8 cellular contexts compared by ENCODE assay signal in the genomic region with DNA sequence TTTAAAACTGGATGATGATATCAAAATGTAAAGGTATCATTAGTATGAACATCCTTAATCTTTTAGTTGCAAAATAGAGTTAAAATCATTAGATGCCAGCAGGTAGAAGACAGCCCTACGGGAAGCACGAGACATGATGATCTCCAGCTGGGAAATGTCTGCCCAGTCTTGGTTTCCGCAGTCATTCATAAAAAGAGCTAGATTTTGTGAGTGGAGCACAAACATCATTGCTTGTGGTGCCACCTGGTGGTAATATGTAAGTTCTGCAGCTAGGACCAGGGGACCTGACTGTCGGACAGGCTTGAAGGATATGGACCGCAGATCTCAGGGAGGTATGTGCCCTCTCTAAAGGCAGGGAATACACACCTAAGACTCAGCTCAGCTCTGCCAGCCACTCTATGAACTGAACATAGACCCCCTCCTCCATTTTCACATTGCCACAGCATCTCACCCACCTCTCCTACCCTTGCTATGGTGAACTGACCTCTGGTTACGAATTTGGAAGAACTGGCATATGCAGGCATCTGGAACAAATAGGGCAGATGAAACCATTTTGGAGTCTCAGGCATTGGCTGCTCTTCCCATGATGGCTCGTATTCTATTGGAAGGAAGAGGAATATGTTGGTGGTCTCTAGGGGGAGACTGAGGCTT. TPM values are rescaled to one million over a fixed set of nuclear protein-coding genes. Genes with fewer than 3 reads are reported as not detected.
DNase-seq lines count a peak whose midpoint lies in the region; ATAC-seq and TF ChIP-seq lines count a peak whose summit lies in the region.

No MANE protein-coding gene starts in this region.

- peak in 1 of 3 donors; percentile 63 for TF ChIP-seq CTCF in lower leg skin (IDR thresholded peaks at IDR 0.05)

- ATAC-seq in HG03521 (IDR thresholded peaks at IDR 0.05; ENCODE audit: unreplicated experiment), result peak; percentile 50

- intact Hi-C loops in lower leg skin (cut with DNase I; ENCODE audit: low total_unique reads), result loop anchor here (10.0 kb wide), 3 partner anchors 188 to 428 kb away; no protein-coding TSS in a partner anchor

- H3K4me3 ChIP-seq in lower leg skin (ENCODE audit: low read depth, poor library complexity, severe bottlenecking), result no peak overlapping the region

- WGBS in lower leg skin, 2 donors, result 19% methylated on average over 7 of the region's 7 CpGs

- DNase-seq in GM03348 (ENCODE audit: low spot score), result peak; percentile 88
- peak; percentile 54 to 82 for DNase-seq in NCI-H524 (lab: John Stamatoyannopoulos, UW)
- DNase-seq in activated CD4-positive, alpha-beta T cell treated with anti-CD3 and anti-CD28 coated beads for 1 hour, result peak; percentile 41
- DNase-seq in dermis blood vessel endothelial cell, result peak; percentile 88
- DNase-seq in lower leg skin (ENCODE audit: low spot score in 2 of 2), result peak; percentile 74 to 90
- DNase-seq in stimulated activated naive CD4-positive, alpha-beta T cell treated with Interleukin-2 at 50 U/mL for 16 hours (lab: John Stamatoyannopoulos, UW), result peak; percentile 48
- DNase-seq in GOT3 (lab: John Stamatoyannopoulos, UW), result no peak

- no peak for TF ChIP-seq POLR2A in lower leg skin (IDR thresholded peaks at IDR 0.05)

RNA-seq across cellular contexts. Expression of gene FCMR, which starts 9.2 kb away (rescaled TPM):
- total RNA-seq in dermis blood vessel endothelial cell (0.17 TPM in 1 of 2 replicates, not detected in the other), lower leg skin (1 to 10 TPM in 2 of 4 donors, under 1 TPM in 1, not detected in 1; 0.34 to 1.4 (median 1.3) TPM)

RNA-seq across cellular contexts. Expression of gene IL24, which starts 15.3 kb away (rescaled TPM):
- not detected in 2 replicates for total RNA-seq in dermis blood vessel endothelial cell
- total RNA-seq in lower leg skin, result not detected

RNA-seq across cellular contexts. Expression of gene PIGR, which starts 33.7 kb away (rescaled TPM):
- total RNA-seq in dermis blood vessel endothelial cell (under 0.01 TPM in 2 replicates), lower leg skin (1 to 10 TPM in 2 of 4 donors, under 1 TPM in 1, not detected in 1; 0.55 to 4.7 (median 2.0) TPM)

RNA-seq across cellular contexts. Expression of gene IL20, which starts 47.1 kb away (rescaled TPM):
- not detected in 2 replicates for total RNA-seq in dermis blood vessel endothelial cell
- not detected for total RNA-seq in lower leg skin

RNA-seq across cellular contexts. Expression of gene FCAMR, which starts 57.7 kb away (rescaled TPM):
- total RNA-seq in dermis blood vessel endothelial cell, result not detected in 2 replicates
- total RNA-seq in lower leg skin, result not detected
